12 cellular contexts compared by ENCODE assay signal in the genomic region with DNA sequence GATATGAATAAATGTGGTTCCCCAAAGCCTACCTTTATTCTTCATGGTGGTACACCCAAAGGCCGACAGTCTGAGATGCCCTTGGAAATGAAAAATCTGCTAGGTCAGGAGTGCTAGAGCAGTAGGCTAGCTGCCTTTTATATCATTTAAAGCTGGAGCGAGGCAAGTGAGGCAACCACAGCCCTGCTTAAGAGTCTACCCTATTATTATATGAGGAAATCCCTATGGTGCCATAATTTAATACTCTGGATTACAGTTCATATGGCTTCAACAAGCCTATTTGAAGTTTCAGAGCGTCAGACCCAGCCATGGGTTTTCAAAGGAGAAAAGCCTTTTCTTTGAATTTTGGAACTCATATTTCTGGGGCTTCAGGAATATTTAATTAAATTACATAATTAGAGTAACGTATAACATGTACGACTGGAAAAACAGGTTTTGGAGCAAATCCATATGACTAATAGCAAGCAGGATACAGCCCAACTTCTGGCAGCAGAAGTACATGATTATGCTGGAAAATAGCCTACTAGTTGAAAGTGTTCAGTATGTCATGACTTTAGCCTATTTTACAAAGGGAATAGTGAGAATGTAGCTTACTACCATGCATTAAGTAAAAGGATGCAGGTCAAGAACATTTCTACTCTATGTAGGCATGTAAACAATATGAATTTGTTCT. TPM values are rescaled to one million over a fixed set of nuclear protein-coding genes. Genes with fewer than 3 reads are reported as not detected.
DNase-seq lines count a peak whose midpoint lies in the region; ATAC-seq and TF ChIP-seq lines count a peak whose summit lies in the region.
"Had no signal": no experiment of that assay in that cellular context is flagged by ENCODE, and none has a peak within 500 bp of the region (broad histone marks: within the 10 kb centered on the region; RNA-seq: fewer than 3 reads in every experiment).

No MANE protein-coding gene starts in this region.

- H3K9me3 ChIP-seq in body of pancreas = no peaks in the 10 kb centered on the region
- H3K9me3 ChIP-seq in mucosa of descending colon = no peaks in the 10 kb centered on the region
- H3K9me3 ChIP-seq: gastrocnemius medialis had no signal

- no peaks in the 10 kb centered on the region for H3K36me3 ChIP-seq in BJ (ENCODE audit: control insufficient read depth, insufficient read depth, low read length)
- no peaks in the 10 kb centered on the region for H3K36me3 ChIP-seq in body of pancreas (replicated peaks in 1 of 2; ENCODE audit: insufficient read depth in 1 of 2, low read depth in 2 of 2)
- H3K36me3 ChIP-seq in mucosa of descending colon (ENCODE audit: low read depth) = no peaks in the 10 kb centered on the region
- H3K36me3 ChIP-seq: gastrocnemius medialis had no signal

- H3K27ac ChIP-seq in body of pancreas = peak overlapping the region in 2 of 4 donors; percentile 13 to 30
- H3K27ac ChIP-seq: gastrocnemius medialis had no signal

- POLR2A ChIA-PET in BJ (lab: Charles Lee) = no interaction called here

- no peaks in the 10 kb centered on the region for H3K27me3 ChIP-seq in BJ (ENCODE audit: control insufficient read depth, insufficient read depth, low read length)
- H3K27me3 ChIP-seq in body of pancreas = no peaks in the 10 kb centered on the region
- H3K27me3 ChIP-seq: gastrocnemius medialis had no signal

- intact Hi-C loops in body of pancreas (cut with DNase I) = no loop called here
- intact Hi-C loops in mucosa of descending colon (cut with DNase I, micrococcal nuclease) = no loop called here
- intact Hi-C loops in activated naive CD4-positive, alpha-beta T cell treated with anti-CD3 and anti-CD28 coated beads for 36 hours (cut with micrococcal nuclease) = no loop called here

- ATAC-seq in body of pancreas (peak; percentile 80), mucosa of descending colon (peak; percentile 67)
- ATAC-seq: gastrocnemius medialis had no signal

- no peak for TF ChIP-seq POLR2A in body of pancreas (IDR thresholded peaks at IDR 0.05)

- no peak overlapping the region for H3K4me3 ChIP-seq in BJ (ENCODE audit: low read depth, low read length)
- no peak overlapping the region for H3K4me3 ChIP-seq in body of pancreas
- H3K4me3 ChIP-seq in mucosa of descending colon = no peak overlapping the region
- H3K4me3 ChIP-seq: gastrocnemius medialis had no signal

- H3K9me3 Mint-ChIP-seq in activated naive CD4-positive, alpha-beta T cell treated with anti-CD3 and anti-CD28 coated beads for 36 hours = no peaks in the 10 kb centered on the region
- H3K9me3 Mint-ChIP-seq: activated T-helper 2 cell treated with anti-CD3 and anti-CD28 coated beads, Interferon-gamma antibody, Interleukin-2, Interleukin-4, amounts not matched to agents 10 μg/mL and 5 μg/mL and 100 μg/mL, durations not matched to agents 14 hours and 24 hours and 36 hours; T-helper 1 cell treated with Interleukin-12 subunit alpha and Interleukin-12 subunit beta and Interleukin-4 antibody, amounts not matched to agents 30 μg/mL and 1 μg/mL, for 36 hours had no signal

- no peaks in the 10 kb centered on the region for H3K36me3 Mint-ChIP-seq in activated naive CD4-positive, alpha-beta T cell treated with anti-CD3 and anti-CD28 coated beads for 36 hours (ENCODE audit: low read depth)

- no peaks in the 10 kb centered on the region for H3K27me3 Mint-ChIP-seq in activated naive CD4-positive, alpha-beta T cell treated with anti-CD3 and anti-CD28 coated beads for 36 hours (ENCODE audit: low read depth)

- H3K4me1 ChIP-seq in body of pancreas = peaks cover 14% of the 10 kb centered on the region
- H3K4me1 ChIP-seq in mucosa of descending colon (ENCODE audit: low read depth) = no peaks in the 10 kb centered on the region
- H3K4me1 ChIP-seq: gastrocnemius medialis had no signal

- no peak overlapping the region for H3K27ac Mint-ChIP-seq in activated naive CD4-positive, alpha-beta T cell treated with anti-CD3 and anti-CD28 coated beads for 36 hours
- H3K27ac Mint-ChIP-seq: activated T-helper 2 cell treated with anti-CD3 and anti-CD28 coated beads, Interferon-gamma antibody, Interleukin-2, Interleukin-4, amounts not matched to agents 10 μg/mL and 5 μg/mL and 100 μg/mL, durations not matched to agents 14 hours and 24 hours and 36 hours; T-helper 1 cell treated with Interleukin-12 subunit alpha and Interleukin-12 subunit beta and Interleukin-4 antibody, amounts not matched to agents 30 μg/mL and 1 μg/mL, for 36 hours had no signal

- TF ChIP-seq CTCF in BJ (IDR thresholded peaks at IDR 0.05; ENCODE audit: insufficient read depth, low read depth, low read length) = no peak
- TF ChIP-seq CTCF in body of pancreas (IDR thresholded peaks at IDR 0.05) = no peak
- TF ChIP-seq CTCF in mucosa of descending colon (IDR thresholded peaks at IDR 0.05) = no peak

- DNase-seq in BJ (ENCODE audit: low read depth) (peak; percentile 32), LoVo (ENCODE audit: low spot score) (peak; percentile 86), body of pancreas (peak in 3 of 4 donors; percentile 11 to 53 (median 50)), mucosa of descending colon (no peak), NCI-H1092 (lab: John Stamatoyannopoulos, UW) (no peak), UCSD-AML1 (lab: John Stamatoyannopoulos, UW; ENCODE audit: unreplicated experiment) (no peak)
- DNase-seq in activated naive CD4-positive, alpha-beta T cell treated with anti-CD3 and anti-CD28 coated beads for 36 hours = no peak
- DNase-seq in activated effector memory CD4-positive, alpha-beta T cell treated with Interleukin-2 at 50 U/mL for 16 hours = no peak
- DNase-seq: gastrocnemius medialis, NCI-H1436 had no signal

- H3K4me1 Mint-ChIP-seq in activated naive CD4-positive, alpha-beta T cell treated with anti-CD3 and anti-CD28 coated beads for 36 hours (ENCODE audit: low read depth) = peaks cover 11% of the 10 kb centered on the region

- whole genome bisulfite sequencing in body of pancreas, 2 donors = 51 to 53% methylated on average over 5 of the region's 5 CpGs

- no peak overlapping the region for H3K4me3 Mint-ChIP-seq in activated naive CD4-positive, alpha-beta T cell treated with anti-CD3 and anti-CD28 coated beads for 36 hours
- H3K4me3 Mint-ChIP-seq: T-helper 1 cell treated with Interleukin-12 subunit alpha and Interleukin-12 subunit beta and Interleukin-4 antibody, amounts not matched to agents 30 μg/mL and 1 μg/mL, for 36 hours had no signal

- CTCF ChIA-PET in BJ (lab: Yijun Ruan, JAX) = interaction anchor here (0.7 to 1.7 kb wide), 4 partner anchors 187 to 724 kb away, joined by 3 to 6 read pairs (median 4); no protein-coding TSS in a partner anchor
- CTCF ChIA-PET in activated naive CD4-positive, alpha-beta T cell treated with anti-CD3 and anti-CD28 coated beads for 36 hours (lab: Charles Lee) = interaction anchor here (0.5 to 1.4 kb wide), 3 partner anchors 28 to 543 kb away, joined by 3 to 4 read pairs (median 3); no protein-coding TSS in a partner anchor

RNA-seq across cellular contexts. Expression of gene SLTM, which starts 18.0 kb away (rescaled TPM):
- polyA plus RNA-seq in BJ (2011; rRNA removed) = 14.3 and 25.5 TPM in 2 replicates
- polyA minus RNA-seq in BJ (2011; rRNA and poly(A)+ RNA removed) = 25.5 and 42.6 TPM in 2 replicates
- total RNA-seq in body of pancreas = 10 to 100 TPM; 56.0 to 95.3 TPM
- total RNA-seq in mucosa of descending colon = 10 to 100 TPM; 75.6 to 94.7 (median 82.8) TPM
- 10 to 100 TPM; 52.0 to 56.0 TPM for total RNA-seq in activated naive CD4-positive, alpha-beta T cell treated with anti-CD3 and anti-CD28 coated beads for 36 hours

RNA-seq across cellular contexts. Expression of gene RNF111, which starts 35.9 kb away (rescaled TPM):
- polyA plus RNA-seq in BJ (2011; rRNA removed) = 21.6 and 28.7 TPM in 2 replicates
- polyA minus RNA-seq in BJ (2011; rRNA and poly(A)+ RNA removed) = 51.3 and 70.3 TPM in 2 replicates
- total RNA-seq in body of pancreas (10 to 100 TPM in 1 of 2 donors, 1 to 10 TPM in 1; 6.9 to 22.8 TPM), mucosa of descending colon (10 to 100 TPM; 25.7 to 39.6 (median 37.8) TPM)
- 10 to 100 TPM; 17.8 to 19.8 TPM for total RNA-seq in activated naive CD4-positive, alpha-beta T cell treated with anti-CD3 and anti-CD28 coated beads for 36 hours

Comparison
In these comparisons a context has a peak if more than half of its experiments do, and no peak if none do; other contexts are left out.
1. DNase-seq: peak in BJ (single experiment), LoVo (single experiment) and body of pancreas (3 of 4); none in mucosa of descending colon (0 of 3), NCI-H1092 (single experiment), UCSD-AML1 (single experiment), activated naive CD4-positive, alpha-beta T cell treated with anti-CD3 and anti-CD28 coated beads for 36 hours (single experiment) and activated effector memory CD4-positive, alpha-beta T cell treated with Interleukin-2 at 50 U/mL for 16 hours (single experiment).